ENCODE assay signal across 1 cellular context in the genomic region with DNA sequence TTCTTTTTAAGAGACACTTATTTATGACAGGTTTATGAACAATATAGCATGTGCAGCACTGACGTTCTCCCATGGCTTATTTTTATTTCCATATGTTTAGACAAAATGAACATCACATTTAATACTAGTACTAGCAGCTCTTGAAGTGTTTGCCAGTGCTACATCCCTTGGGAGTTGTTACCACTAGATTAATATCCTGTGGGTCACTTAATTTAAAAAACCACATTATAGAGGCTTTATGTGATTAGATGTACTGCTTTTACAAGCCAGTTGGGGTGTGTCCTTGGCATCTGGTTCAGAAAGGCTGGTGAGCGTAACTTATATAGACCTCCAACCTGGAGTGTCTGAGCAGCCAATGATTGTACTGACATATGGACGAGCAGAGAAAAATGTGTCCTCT.
TF ChIP-seq lines count a peak whose summit lies in the region.

No MANE protein-coding gene starts in this region.

TF ChIP-seq in K562, 482 proteins besides CTCF, POLR2A, EP300 and RAD21 (continued from another document):
- TF ChIP-seq ZNF280B (CRISPR knock-in tag; IDR thresholded peaks at IDR 0.05), result no peak
- no peak for TF ChIP-seq ZNF41 (CRISPR knock-in tag; conservative IDR thresholded peaks at IDR 0.05)
- no peak for TF ChIP-seq WHSC1 (IDR thresholded peaks at IDR 0.05; ENCODE audit: low read length)
- no peak for TF ChIP-seq TAF1 (IDR thresholded peaks at IDR 0.05; ENCODE audit: control insufficient read depth, extremely low read depth, insufficient read depth, low read length, severe bottlenecking)
- no peak for TF ChIP-seq MBD2 (IDR thresholded peaks at IDR 0.05; ENCODE audit: borderline replicate concordance, low read depth)
- no peak for TF ChIP-seq NR2F6 (CRISPR knock-in tag; IDR thresholded peaks at IDR 0.05)
- no peak for TF ChIP-seq KDM5B (IDR thresholded peaks at IDR 0.05; ENCODE audit: insufficient replicate concordance, low read depth, low read length)
- TF ChIP-seq ZNF561 (CRISPR knock-in tag; conservative IDR thresholded peaks at IDR 0.05), result no peak
- no peak for TF ChIP-seq PTTG1 (tag; IDR thresholded peaks at IDR 0.05; ENCODE audit: low read depth)
- TF ChIP-seq NR4A1 (CRISPR knock-in tag; IDR thresholded peaks at IDR 0.05), result no peak
- no peak for TF ChIP-seq NR4A1 (tag; IDR thresholded peaks at IDR 0.05)
- TF ChIP-seq MCM2 (IDR thresholded peaks at IDR 0.05; ENCODE audit: low read depth), result no peak
- TF ChIP-seq TFAM (CRISPR knock-in tag; conservative IDR thresholded peaks at IDR 0.05), result no peak
- no peak for TF ChIP-seq ZFP36 (IDR thresholded peaks at IDR 0.05; ENCODE audit: low read depth, low read length, partially characterized antibody)
